In the genomic region with DNA sequence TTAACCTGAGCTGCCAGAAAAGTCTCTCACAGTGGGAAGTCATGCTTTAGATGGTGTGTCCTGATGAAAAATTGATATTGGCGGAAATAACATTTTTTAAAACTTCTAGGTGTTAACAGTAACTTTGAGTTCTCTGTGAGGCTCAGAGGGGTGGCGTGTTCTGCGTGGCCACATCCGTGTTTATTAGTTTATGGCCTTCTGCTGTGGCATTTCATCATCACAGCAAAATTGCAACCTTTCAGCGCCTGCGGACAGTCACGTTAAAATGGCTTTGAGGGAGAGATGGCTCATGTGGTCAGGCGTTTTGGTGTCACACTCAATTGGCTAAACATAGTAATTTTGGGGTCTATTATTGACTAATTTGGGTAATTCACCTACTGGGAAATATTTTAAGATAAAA, we compare ENCODE assay signal across 19 cellular contexts. TPM values are rescaled to one million over a fixed set of nuclear protein-coding genes. Genes with fewer than 3 reads are reported as not detected.
DNase-seq lines count a peak whose midpoint lies in the region; ATAC-seq, FAIRE-seq and TF ChIP-seq lines count a peak whose summit lies in the region.
"Had no signal": no experiment of that assay in that cellular context is flagged by ENCODE, and none has a peak within 500 bp of the region (broad histone marks: within the 10 kb centered on the region; RNA-seq: fewer than 3 reads in every experiment).

No MANE protein-coding gene starts in this region.

- POLR2A ChIA-PET in activated CD4-positive, alpha-beta T cell treated with anti-CD3 and anti-CD28 coated beads, Interleukin-2, amount 10 ng/mL, durations not matched to agents 7 days and 5 days (lab: Charles Lee), result no interaction called here

- no peak overlapping the region for H3K9ac ChIP-seq in astrocyte (ENCODE audit: low read length)
- H3K9ac ChIP-seq: parathyroid adenoma, SK-N-SH had no signal

- peak; percentile 20 for DNase-seq in NB4 (ENCODE audit: low read depth)
- DNase-seq in astrocyte (ENCODE audit: low read depth), result no peak
- peak; percentile 32 for DNase-seq in osteocyte (ENCODE audit: extremely low spot score, unreplicated experiment)
- DNase-seq in thoracic aorta (ENCODE audit: low spot score), result no peak
- DNase-seq in cerebellum (ENCODE audit: low spot score), result no peak
- no peak for DNase-seq in activated CD4-positive, alpha-beta T cell treated with anti-CD3 and anti-CD28 coated beads, Interleukin-2, amount 10 ng/mL, durations not matched to agents 7 days and 5 days
- DNase-seq: activated naive CD4-positive, alpha-beta T cell treated with Interleukin-2 at 50 U/mL for 16 hours; amygdala; caudate nucleus; EL; NCI-H2029 treated with DMSO at 0.1 percent for 48 hours; NCI-H2227 treated with DMSO at 0.1 percent for 48 hours; NCI-H69; SK-N-SH; T-helper 2 cell had no signal

- H3K27ac Mint-ChIP-seq in astrocyte (ENCODE audit: unreplicated experiment), result no peak overlapping the region
- H3K27ac Mint-ChIP-seq in osteocyte (ENCODE audit: unreplicated experiment), result no peak overlapping the region
- H3K27ac Mint-ChIP-seq in activated CD4-positive, alpha-beta T cell treated with anti-CD3 and anti-CD28 coated beads, Interleukin-2, amount 10 ng/mL, durations not matched to agents 7 days and 5 days, result no peak overlapping the region
- H3K27ac Mint-ChIP-seq: IgD-negative memory B cell had no signal

- H3K4me1 Mint-ChIP-seq in astrocyte (ENCODE audit: low read depth, unreplicated experiment) (peaks cover 11% of the 10 kb centered on the region), osteocyte (ENCODE audit: unreplicated experiment) (peaks cover 20% of the 10 kb centered on the region)
- H3K4me1 Mint-ChIP-seq in activated CD4-positive, alpha-beta T cell treated with anti-CD3 and anti-CD28 coated beads, Interleukin-2, amount 10 ng/mL, durations not matched to agents 7 days and 5 days, result no peaks in the 10 kb centered on the region
- H3K4me1 Mint-ChIP-seq: IgD-negative memory B cell had no signal

- TF ChIP-seq CTCF in NB4 (IDR thresholded peaks at IDR 0.05; ENCODE audit: low read depth, low read length) (no peak), astrocyte (IDR thresholded peaks at IDR 0.05; ENCODE audit: insufficient read depth, low read depth, low read length) (no peak), osteocyte (IDR thresholded peaks at IDR 0.05) (no peak), thoracic aorta (IDR thresholded peaks at IDR 0.05) (no peak)

- H3K4me3 Mint-ChIP-seq in astrocyte (ENCODE audit: unreplicated experiment), result no peak overlapping the region
- H3K4me3 Mint-ChIP-seq in osteocyte (ENCODE audit: unreplicated experiment), result no peak overlapping the region
- H3K4me3 Mint-ChIP-seq in activated CD4-positive, alpha-beta T cell treated with anti-CD3 and anti-CD28 coated beads, Interleukin-2, amount 10 ng/mL, durations not matched to agents 7 days and 5 days, result no peak overlapping the region
- H3K4me3 Mint-ChIP-seq: IgD-negative memory B cell had no signal

- H4K20me1 ChIP-seq in astrocyte (ENCODE audit: insufficient read depth, low read length), result no peaks in the 10 kb centered on the region

- CTCF ChIA-PET in activated CD4-positive, alpha-beta T cell treated with anti-CD3 and anti-CD28 coated beads, Interleukin-2, amount 10 ng/mL, durations not matched to agents 7 days and 5 days (lab: Charles Lee), result no interaction called here

- peak; percentile 13 for FAIRE-seq in astrocyte (lab: Jason Lieb, UNC)
- FAIRE-seq: GM12892 had no signal

- H3K27me3 ChIP-seq in astrocyte (ENCODE audit: insufficient read depth, low read length) (no peaks in the 10 kb centered on the region), thoracic aorta (replicated peaks; ENCODE audit: insufficient read depth) (no peaks in the 10 kb centered on the region)

- ATAC-seq in thoracic aorta (ENCODE audit: insufficient number of reproducible peaks, low FRiP score, low read depth), result no peak
- no peak for ATAC-seq in HG03378 (IDR thresholded peaks at IDR 0.05; ENCODE audit: unreplicated experiment)

- no peaks in the 10 kb centered on the region for H3K79me2 ChIP-seq in astrocyte (ENCODE audit: insufficient read depth, low read length)
- H3K79me2 ChIP-seq: parathyroid adenoma had no signal

- H3K4me1 ChIP-seq in astrocyte (ENCODE audit: insufficient read depth, low read length) (peaks cover 24% of the 10 kb centered on the region), thoracic aorta (ENCODE audit: control insufficient read depth in 1 of 2, low read depth in 2 of 2) (peaks cover 15 to 26% of the 10 kb centered on the region in 2 donors)
- H3K4me1 ChIP-seq: parathyroid adenoma had no signal

- H3K36me3 Mint-ChIP-seq in astrocyte (ENCODE audit: low read depth, unreplicated experiment) (no peaks in the 10 kb centered on the region), osteocyte (ENCODE audit: unreplicated experiment) (no peaks in the 10 kb centered on the region)
- no peaks in the 10 kb centered on the region for H3K36me3 Mint-ChIP-seq in activated CD4-positive, alpha-beta T cell treated with anti-CD3 and anti-CD28 coated beads, Interleukin-2, amount 10 ng/mL, durations not matched to agents 7 days and 5 days (ENCODE audit: low read depth)

- H3K27me3 Mint-ChIP-seq in astrocyte (ENCODE audit: low read depth, unreplicated experiment), result peaks cover 17% of the 10 kb centered on the region
- H3K27me3 Mint-ChIP-seq in osteocyte (ENCODE audit: unreplicated experiment), result peaks cover 3% of the 10 kb centered on the region
- H3K27me3 Mint-ChIP-seq in activated CD4-positive, alpha-beta T cell treated with anti-CD3 and anti-CD28 coated beads, Interleukin-2, amount 10 ng/mL, durations not matched to agents 7 days and 5 days, result no peaks in the 10 kb centered on the region
- H3K27me3 Mint-ChIP-seq: IgD-negative memory B cell had no signal

- H3K9me3 ChIP-seq in astrocyte (ENCODE audit: insufficient read depth, low read depth, low read length) (no peaks in the 10 kb centered on the region), thoracic aorta (no peaks in the 10 kb centered on the region)
- H3K9me3 ChIP-seq: SK-N-SH had no signal

- H3K36me3 ChIP-seq in astrocyte (ENCODE audit: insufficient read depth, low read length), result no peaks in the 10 kb centered on the region
- no peaks in the 10 kb centered on the region for H3K36me3 ChIP-seq in thoracic aorta

- H3K9me3 Mint-ChIP-seq in astrocyte (ENCODE audit: unreplicated experiment) (no peaks in the 10 kb centered on the region), osteocyte (ENCODE audit: unreplicated experiment) (no peaks in the 10 kb centered on the region)
- no peaks in the 10 kb centered on the region for H3K9me3 Mint-ChIP-seq in activated CD4-positive, alpha-beta T cell treated with anti-CD3 and anti-CD28 coated beads, Interleukin-2, amount 10 ng/mL, durations not matched to agents 7 days and 5 days
- H3K9me3 Mint-ChIP-seq: IgD-negative memory B cell had no signal

- TF ChIP-seq POLR2A in NB4 (IDR thresholded peaks at IDR 0.05; ENCODE audit: extremely low read depth, insufficient read length), result no peak

- H3K27ac ChIP-seq in astrocyte (ENCODE audit: low read depth, low read length) (no peak overlapping the region), thoracic aorta (peak overlapping the region; percentile 75 to 76)
- H3K27ac ChIP-seq: parathyroid adenoma had no signal

- no peak overlapping the region for H3K4me2 ChIP-seq in astrocyte (ENCODE audit: low read length)
- H3K4me2 ChIP-seq: SK-N-SH had no signal

- H2AFZ ChIP-seq in astrocyte (ENCODE audit: low read depth, low read length), result no peak overlapping the region
- H2AFZ ChIP-seq: parathyroid adenoma had no signal

- H3K4me3 ChIP-seq in NB4 (ENCODE audit: low read depth, low read length) (no peak overlapping the region), astrocyte (ENCODE audit: insufficient read depth, low read depth, low read length) (no peak overlapping the region), thoracic aorta (no peak overlapping the region)

RNA-seq across cellular contexts. Expression of gene KLHL29, which starts 42.4 kb away (rescaled TPM):
- total RNA-seq in astrocyte (4.8 and 5.5 TPM in 2 replicates), osteocyte (5.0 and 5.2 TPM in 2 replicates), thoracic aorta (10 to 100 TPM; 18.5 to 24.4 TPM), cerebellum (34.0 TPM)
- total RNA-seq in activated CD4-positive, alpha-beta T cell treated with anti-CD3 and anti-CD28 coated beads, Interleukin-2, amount 10 ng/mL, durations not matched to agents 7 days and 5 days, result 1 to 10 TPM; 2.9 to 3.5 TPM

Comparison
In these comparisons a context has a peak if more than half of its experiments do, and no peak if none do; other contexts are left out.
1. DNase-seq: peak in NB4 (single experiment) and osteocyte (single experiment); none in astrocyte (single experiment), thoracic aorta (single experiment), cerebellum (single experiment) and activated CD4-positive, alpha-beta T cell treated with anti-CD3 and anti-CD28 coated beads, Interleukin-2, amount 10 ng/mL, durations not matched to agents 7 days and 5 days (single experiment).